Comparison of ENCODE assay signal across 21 cellular contexts in the genomic region with DNA sequence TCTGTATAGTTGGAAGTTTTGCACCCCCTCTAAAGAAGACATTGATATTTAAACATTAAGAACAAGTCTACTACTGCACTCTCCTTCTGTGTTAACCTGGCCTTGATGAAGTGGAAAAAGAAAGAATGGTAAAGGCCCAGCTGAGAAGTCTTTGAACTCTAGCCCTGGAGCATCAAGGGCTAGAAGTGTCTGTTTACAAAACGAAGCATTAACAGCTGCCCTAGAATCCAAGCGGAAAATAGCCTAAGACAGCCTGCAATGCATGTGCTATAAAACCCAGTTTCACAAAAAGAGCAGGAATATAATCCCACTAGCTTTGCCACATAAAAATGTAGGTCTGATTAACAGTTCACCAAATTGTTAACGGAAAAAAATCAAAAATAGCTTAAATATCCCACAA.
DNase-seq lines count a peak whose midpoint lies in the region; ATAC-seq, FAIRE-seq and TF ChIP-seq lines count a peak whose summit lies in the region.
"Had no signal": no experiment of that assay in that cellular context is flagged by ENCODE, and none has a peak within 500 bp of the region (broad histone marks: within the 10 kb centered on the region; RNA-seq: fewer than 3 reads in every experiment).

No MANE protein-coding gene starts in this region.

- TF ChIP-seq CTCF in endothelial cell of umbilical vein (IDR thresholded peaks at IDR 0.05; ENCODE audit: extremely low read depth in 1 of 2, insufficient read depth in 1 of 2, low read depth in 1 of 2, low read length in 2 of 2) (no peak), nephron (IDR thresholded peaks at IDR 0.05; ENCODE audit: unreplicated experiment in 3 of 3) (no peak), dorsolateral prefrontal cortex (IDR thresholded peaks at IDR 0.05 in 54 of 56, conservative IDR thresholded peaks at IDR 0.05 in 2 of 56; ENCODE audit: low read depth in 1 of 56, partially characterized antibody in 56 of 56) (no peak)

- no peak overlapping the region for H3K4me3 Mint-ChIP-seq in nephron
- H3K4me3 Mint-ChIP-seq: activated CD4-positive, alpha-beta T cell treated with anti-CD3 and anti-CD28 coated beads, Interleukin-2, amount 10 ng/mL, durations not matched to agents 7 days and 5 days; CD4-positive, alpha-beta memory T cell had no signal

- H3F3A ChIP-seq in GM23248 (ENCODE audit: insufficient read depth), result peaks cover 34% of the 10 kb centered on the region

- WGBS in GM23248 (ENCODE audit: low coverage in 1 of 2, low lambda C conversion rate in 2 of 2, missing lambda C conversion rate in 2 of 2), 2 experiments, result 72 to 76% methylated on average over 3 of the region's 3 CpGs

- H3K9ac ChIP-seq in endothelial cell of umbilical vein (replicated peaks; ENCODE audit: extremely low read depth, insufficient read depth, low read length) (no peak overlapping the region), GM23248 (no peak overlapping the region)

- peaks cover 12% of the 10 kb centered on the region for H3K36me3 Mint-ChIP-seq in nephron (ENCODE audit: low read depth)
- H3K36me3 Mint-ChIP-seq in activated naive CD4-positive, alpha-beta T cell treated with anti-CD3 and anti-CD28 coated beads, Interleukin-2, amount 50 U/mL, for 72 hours, result no peaks in the 10 kb centered on the region

- H4K20me1 ChIP-seq in endothelial cell of umbilical vein (replicated peaks; ENCODE audit: control insufficient read depth, extremely low read depth, insufficient read depth, low read length), result peaks cover 18% of the 10 kb centered on the region
- H4K20me1 ChIP-seq in GM23248 (ENCODE audit: insufficient read depth), result peaks cover 11% of the 10 kb centered on the region; the same call in 1 of the 2 replicates

- H3K4me1 ChIP-seq in endothelial cell of umbilical vein (ENCODE audit: control insufficient read depth, extremely low read depth, insufficient read depth, low read length) (no peaks in the 10 kb centered on the region), GM23248 (ENCODE audit: insufficient read depth) (no peaks in the 10 kb centered on the region)

- in situ Hi-C loops in GM23248 (cut with MboI), result no loop called here

- POLR2A ChIA-PET in endothelial cell of umbilical vein (lab: Charles Lee), result no interaction called here

- intact Hi-C loops in endothelial cell of umbilical vein (cut with micrococcal nuclease), result no loop called here
- intact Hi-C loops in dorsolateral prefrontal cortex (cut with DNase I), result no loop called here

- no peaks in the 10 kb centered on the region for H3K9me3 Mint-ChIP-seq in nephron
- H3K9me3 Mint-ChIP-seq in activated naive CD4-positive, alpha-beta T cell treated with anti-CD3 and anti-CD28 coated beads, Interleukin-2, amount 50 U/mL, for 72 hours, result no peaks in the 10 kb centered on the region
- H3K9me3 Mint-ChIP-seq: activated CD4-positive, alpha-beta T cell treated with anti-CD3 and anti-CD28 coated beads, Interleukin-2, amount 10 ng/mL, durations not matched to agents 7 days and 5 days; CD4-positive, alpha-beta memory T cell had no signal

- H3K79me2 ChIP-seq in endothelial cell of umbilical vein (ENCODE audit: control insufficient read depth, insufficient read depth, low read length) (peaks cover 71% of the 10 kb centered on the region), GM23248 (ENCODE audit: insufficient read depth) (peaks cover 100% of the 10 kb centered on the region)

- ATAC-seq in activated naive CD4-positive, alpha-beta T cell treated with anti-CD3 and anti-CD28 coated beads, Interleukin-2, amount 50 U/mL, for 72 hours, result no peak
- ATAC-seq: gastrocnemius medialis had no signal

- peaks cover 4% of the 10 kb centered on the region for H3K9me1 ChIP-seq in endothelial cell of umbilical vein (replicated peaks; ENCODE audit: control insufficient read depth, extremely low read depth, insufficient read depth, low read length)

- dilution Hi-C loops in endothelial cell of umbilical vein (cut with MboI; ENCODE audit: extremely low pct_ligation_motif_present, low sequenced_read_pairs), result no loop called here

- peaks cover 9% of the 10 kb centered on the region for H3K4me1 Mint-ChIP-seq in nephron

- peak overlapping the region; percentile 2 to 24 (median 19) for H3K27ac Mint-ChIP-seq in nephron
- H3K27ac Mint-ChIP-seq in activated naive CD4-positive, alpha-beta T cell treated with anti-CD3 and anti-CD28 coated beads, Interleukin-2, amount 50 U/mL, for 72 hours, result no peak overlapping the region
- H3K27ac Mint-ChIP-seq: activated CD4-positive, alpha-beta T cell treated with anti-CD3 and anti-CD28 coated beads, Interleukin-2, amount 10 ng/mL, durations not matched to agents 7 days and 5 days had no signal

- BruUV-seq in endothelial cell of umbilical vein (replicated peaks; lab: Mats Ljungman, UMichigan), result no TSS peak

- CTCF ChIA-PET in endothelial cell of umbilical vein (lab: Charles Lee), result interaction anchor here (1.1 to 1.4 kb wide), 3 partner anchors 9 to 103 kb away, joined by 5 read pairs; no protein-coding TSS in a partner anchor

- H3K4me3 ChIP-seq in endothelial cell of umbilical vein (replicated peaks in 1 of 3; ENCODE audit: insufficient read depth in 1 of 3, low read depth in 1 of 3, low read length in 3 of 3), result no peak overlapping the region
- H3K4me3 ChIP-seq in GM23248, result no peak overlapping the region
- H3K4me3 ChIP-seq in dorsolateral prefrontal cortex, result no peak overlapping the region
- H3K4me3 ChIP-seq: gastrocnemius medialis, tibial artery had no signal

- H3K4me2 ChIP-seq in endothelial cell of umbilical vein (ENCODE audit: insufficient read depth, low read length) (no peak overlapping the region), GM23248 (ENCODE audit: unreplicated experiment) (no peak overlapping the region)

- peaks cover 0 to 2% of the 10 kb centered on the region in 2 experiments for H3K36me3 ChIP-seq in endothelial cell of umbilical vein (ENCODE audit: control insufficient read depth in 2 of 2, extremely low read depth in 1 of 2, insufficient read depth in 2 of 2, low read length in 2 of 2)
- peaks cover 6% of the 10 kb centered on the region for H3K36me3 ChIP-seq in GM23248 (ENCODE audit: low read depth)
- H3K36me3 ChIP-seq: gastrocnemius medialis, tibial artery had no signal

- peak; percentile 64 for FAIRE-seq in HTR-8/SVneo (lab: Jason Lieb, UNC)
- FAIRE-seq in endothelial cell of umbilical vein (lab: Jason Lieb, UNC), result peak; percentile 49
- FAIRE-seq: RCC 7860 had no signal

- H3K27me3 ChIP-seq in endothelial cell of umbilical vein (ENCODE audit: control insufficient read depth in 2 of 2, insufficient read depth in 2 of 2, low read length in 2 of 2) (no peaks in the 10 kb centered on the region), GM23248 (replicated peaks; ENCODE audit: insufficient read depth) (no peaks in the 10 kb centered on the region), dorsolateral prefrontal cortex (no peaks in the 10 kb centered on the region)
- H3K27me3 ChIP-seq: gastrocnemius medialis, tibial artery had no signal

- no peak overlapping the region for H3K27ac ChIP-seq in endothelial cell of umbilical vein (ENCODE audit: insufficient read depth, low read depth, low read length)
- no peak overlapping the region for H3K27ac ChIP-seq in GM23248
- H3K27ac ChIP-seq in dorsolateral prefrontal cortex, result no peak overlapping the region
- H3K27ac ChIP-seq: gastrocnemius medialis, tibial artery, VCaP had no signal

- no peaks in the 10 kb centered on the region for H3K9me3 ChIP-seq in endothelial cell of umbilical vein (replicated peaks; ENCODE audit: control insufficient read depth, insufficient read depth, low read length)
- no peaks in the 10 kb centered on the region for H3K9me3 ChIP-seq in GM23248 (ENCODE audit: low read depth)
- H3K9me3 ChIP-seq: gastrocnemius medialis, tibial artery had no signal

- no peaks in the 10 kb centered on the region for H3K27me3 Mint-ChIP-seq in nephron (ENCODE audit: low read depth)
- H3K27me3 Mint-ChIP-seq: activated CD4-positive, alpha-beta T cell treated with anti-CD3 and anti-CD28 coated beads, Interleukin-2, amount 10 ng/mL, durations not matched to agents 7 days and 5 days; CD4-positive, alpha-beta memory T cell had no signal

- DNase-seq in HTR-8/SVneo (ENCODE audit: insufficient read length, low spot score) (no peak), NCI-H69 (lab: John Stamatoyannopoulos, UW) (peak; percentile 60), endothelial cell of umbilical vein (ENCODE audit: low read depth, low spot score) (no peak), GM23248 (no peak), dorsolateral prefrontal cortex (no peak)
- DNase-seq in activated naive CD4-positive, alpha-beta T cell treated with anti-CD3 and anti-CD28 coated beads, Interleukin-2, amount 50 U/mL, for 72 hours (ENCODE audit: low spot score in 2 of 2), result no peak
- DNase-seq: activated CD4-positive, alpha-beta T cell treated with anti-CD3 and anti-CD28 coated beads, Interleukin-2, amount 10 ng/mL, durations not matched to agents 7 days and 5 days; activated CD8-positive, alpha-beta memory T cell treated with anti-CD3 and anti-CD28 coated beads, Interleukin-2, amount 50 U/mL, for 4 hours; activated gamma-delta T cell treated with Interleukin-2 at 50 U/mL for 16 hours; amniotic stem cell; CD4-positive, alpha-beta memory T cell; gastrocnemius medialis; kidney glomerular epithelial cell; NCI-H1105; stimulated activated CD4-positive, alpha-beta T cell treated with anti-CD3 and anti-CD28 coated beads, Interleukin-1b, Interleukin-23, amount 100 ng/mL, for 48 hours; stimulated activated naive CD4-positive, alpha-beta T cell treated with Interleukin-2 at 50 U/mL for 16 hours; T-helper 2 cell; tibial artery had no signal

- H2AFZ ChIP-seq in endothelial cell of umbilical vein (ENCODE audit: low read depth, low read length) (no peak overlapping the region), GM23248 (no peak overlapping the region)

- no peaks in the 10 kb centered on the region for H3K9me2 ChIP-seq in GM23248 (ENCODE audit: insufficient read depth)

- TF ChIP-seq POLR2A in endothelial cell of umbilical vein (IDR thresholded peaks at IDR 0.05; ENCODE audit: low read depth, low read length), result no peak

TF ChIP-seq in endothelial cell of umbilical vein, 7 proteins besides CTCF, POLR2A, EP300 and RAD21:
- TF ChIP-seq GATA2 (IDR thresholded peaks at IDR 0.05; ENCODE audit: insufficient read depth, insufficient read length, low read depth, low read length), result no peak
- TF ChIP-seq EZH2 (IDR thresholded peaks at IDR 0.05; ENCODE audit: borderline replicate concordance, low read depth, low read length, severe bottlenecking), result no peak
- TF ChIP-seq, protein P1, sequence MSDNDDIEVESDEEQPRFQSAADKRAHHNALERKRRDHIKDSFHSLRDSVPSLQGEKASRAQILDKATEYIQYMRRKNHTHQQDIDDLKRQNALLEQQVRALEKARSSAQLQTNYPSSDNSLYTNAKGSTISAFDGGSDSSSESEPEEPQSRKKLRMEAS (IDR thresholded peaks at IDR 0.05; ENCODE audit: insufficient read depth, insufficient read length), result no peak
- TF ChIP-seq POLR2AphosphoS5 (IDR thresholded peaks at IDR 0.05; ENCODE audit: insufficient read depth, low read depth, low read length), result no peak
- TF ChIP-seq JUN (IDR thresholded peaks at IDR 0.05; ENCODE audit: borderline replicate concordance, insufficient read depth, insufficient read length, low read depth), result no peak
- no peak for TF ChIP-seq FOS (IDR thresholded peaks at IDR 0.05; ENCODE audit: borderline replicate concordance, insufficient read depth, low read length)
- no peak for TF ChIP-seq MYC (IDR thresholded peaks at IDR 0.05; ENCODE audit: low read depth, low read length)

Comparison
In these comparisons a context has a peak if more than half of its experiments do, and no peak if none do; other contexts are left out.
1. H3K27ac Mint-ChIP-seq: peak in nephron (3 of 3); none in activated naive CD4-positive, alpha-beta T cell treated with anti-CD3 and anti-CD28 coated beads, Interleukin-2, amount 50 U/mL, for 72 hours (0 of 2).